In genomic region chr4:66704243-66704642, GRCh38 we compare ENCODE assay signal across 34 cellular contexts.
"Had no signal": no experiment of that assay in that cellular context is flagged by ENCODE, and none has a peak within 500 bp of the region (broad histone marks: within the 10 kb centered on the region; RNA-seq: fewer than 3 reads in every experiment).

No MANE protein-coding gene starts in this region.

- FAIRE-seq: astrocyte, RCC 7860 had no signal

- H3K27ac Mint-ChIP-seq: activated CD4-positive, alpha-beta memory T cell treated with anti-CD3 and anti-CD28 coated beads for 36 hours; activated naive CD4-positive, alpha-beta T cell treated with anti-CD3 and anti-CD28 coated beads for 36 hours; activated naive CD4-positive, alpha-beta T cell treated with anti-CD3 and anti-CD28 coated beads, Interleukin-2, amount 50 U/mL, for 72 hours; activated T-helper 1 cell treated with anti-CD3 and anti-CD28 coated beads, Interleukin-12 subunit alpha, Interleukin-12 subunit beta, Interleukin-2, Interleukin-4 antibody, amounts not matched to agents 30 ng/mL and 10 ng/mL and 1 ng/mL, durations not matched to agents 14 hours and 24 hours and 36 hours; WTC11 had no signal

- H3K27me3 Mint-ChIP-seq: activated CD4-positive, alpha-beta memory T cell treated with anti-CD3 and anti-CD28 coated beads for 36 hours had no signal

- H2AFZ ChIP-seq: PC-9 had no signal

- H3K9me3 Mint-ChIP-seq: activated CD4-positive, alpha-beta memory T cell treated with anti-CD3 and anti-CD28 coated beads for 36 hours; activated T-helper 1 cell treated with anti-CD3 and anti-CD28 coated beads, Interleukin-12 subunit alpha, Interleukin-12 subunit beta, Interleukin-2, Interleukin-4 antibody, amounts not matched to agents 30 ng/mL and 10 ng/mL and 1 ng/mL, durations not matched to agents 14 hours and 24 hours and 36 hours; WTC11 had no signal

- H3K36me3 Mint-ChIP-seq: activated CD4-positive, alpha-beta memory T cell treated with anti-CD3 and anti-CD28 coated beads for 36 hours; activated naive CD4-positive, alpha-beta T cell treated with anti-CD3 and anti-CD28 coated beads, Interleukin-2, amount 50 U/mL, for 72 hours; WTC11 had no signal

- H3K4me3 ChIP-seq: adrenal gland, body of pancreas, MG63, PC-9, SJCRH30, SK-N-MC had no signal

- H3K27me3 ChIP-seq: adrenal gland, body of pancreas, MG63, SJCRH30 had no signal

- DNase-seq: activated CD4-positive, alpha-beta memory T cell treated with anti-CD3 and anti-CD28 coated beads for 36 hours; activated CD4-positive, alpha-beta T cell treated with anti-CD3 and anti-CD28 coated beads for 4 hours; activated CD4-positive, alpha-beta T cell treated with anti-CD3 and anti-CD28 coated beads, Interleukin-2, amount 50 U/mL, for 1 hour; activated CD8-positive, alpha-beta memory T cell treated with anti-CD3 and anti-CD28 coated beads, Interleukin-2, amount 50 U/mL, for 4 hours; activated gamma-delta T cell treated with Interleukin-2 at 50 U/mL for 16 hours; activated naive CD4-positive, alpha-beta T cell treated with anti-CD3 and anti-CD28 coated beads for 36 hours; activated T-cell treated with anti-CD3 and anti-CD28 coated beads for 4 hours; activated T-cell treated with anti-CD3 and anti-CD28 coated beads, Interleukin-2, amount 50 U/mL, for 4 hours; adrenal gland; body of pancreas; central memory CD4-positive, alpha-beta T cell; Karpas-422; KBM-7; MG63; NCI-H1048; NCI-H1105 treated with DMSO at 0.1 percent for 48 hours; NCI-H1436; NCI-H1694; NCI-H2029; NCI-H345; NCI-H510A; NCI-H526; NCI-H748 treated with DMSO at 0.1 percent for 48 hours; NK-92 treated with Interleukin-12 subunit alpha and Interleukin-12 subunit beta, amount 100 ng/mL, for 24 hours; PC-9; SHP77; SJCRH30 had no signal

- H3K27ac ChIP-seq: adrenal gland, body of pancreas, PC-9, SJCRH30, SK-N-MC had no signal

- H3K4me2 ChIP-seq: PC-9 had no signal

- ATAC-seq: activated CD4-positive, CD25-positive, alpha-beta regulatory T cell treated with anti-CD3 and anti-CD28 coated beads, Interleukin-2, amount 50 U/mL, for 24 hours; activated naive CD4-positive, alpha-beta T cell treated with anti-CD3 and anti-CD28 coated beads, Interleukin-2, amount 50 U/mL, for 72 hours; activated T-cell treated with anti-CD3 and anti-CD28 coated beads, Interleukin-2, amount 50 U/mL, for 4 hours; body of pancreas; WTC11 had no signal

- H3K4me1 Mint-ChIP-seq: WTC11 had no signal

- H3K4me3 Mint-ChIP-seq: activated CD4-positive, alpha-beta memory T cell treated with anti-CD3 and anti-CD28 coated beads for 36 hours; activated naive CD4-positive, alpha-beta T cell treated with anti-CD3 and anti-CD28 coated beads for 36 hours; activated T-cell treated with anti-CD3 and anti-CD28 coated beads, Interleukin-2, amount 50 U/mL, for 4 hours; activated T-helper 1 cell treated with anti-CD3 and anti-CD28 coated beads, Interleukin-12 subunit alpha, Interleukin-12 subunit beta, Interleukin-2, Interleukin-4 antibody, amounts not matched to agents 30 ng/mL and 10 ng/mL and 1 ng/mL, durations not matched to agents 14 hours and 24 hours and 36 hours; WTC11 had no signal

- H3K4me1 ChIP-seq: adrenal gland, body of pancreas, SJCRH30 had no signal

- H3K36me3 ChIP-seq: adrenal gland, MG63, SJCRH30 had no signal

- H3K9me3 ChIP-seq: adrenal gland, body of pancreas, MG63, SJCRH30 had no signal
